8 cellular contexts compared by ENCODE assay signal in genomic region chr1:174990382-174990999, GRCh38. TPM values are rescaled to one million over a fixed set of nuclear protein-coding genes. Genes with fewer than 3 reads are reported as not detected.
DNase-seq lines count a peak whose midpoint lies in the region; ATAC-seq and TF ChIP-seq lines count a peak whose summit lies in the region.

No MANE protein-coding gene starts in this region.

- H3K4me1 ChIP-seq in HCT116 (ENCODE audit: control insufficient read depth in 1 of 2, insufficient read depth in 2 of 2, low read length in 2 of 2) (no peaks in the 10 kb centered on the region), Peyer's patch (peaks cover 0 to 9% (median 2%) of the 10 kb centered on the region in 4 donors)

- RAD21 ChIA-PET in HCT116 (lab: Charles Lee; ENCODE audit: low non-redundant PET in 1 of 2, low total read pairs in 2 of 2, uncharacterized antibody in 2 of 2, unreplicated experiment in 2 of 2): no interaction called here

- peak overlapping the region; percentile 50 for H3K4me2 ChIP-seq in HCT116 (ENCODE audit: low read length)

- H4K20me1 ChIP-seq in HCT116 (ENCODE audit: insufficient read depth): no peaks in the 10 kb centered on the region

- TF ChIP-seq CTCF in HCT116 (IDR thresholded peaks at IDR 0.05 in 2 of 3, conservative IDR thresholded peaks at IDR 0.05 in 1 of 3; ENCODE audit: borderline replicate concordance in 1 of 3, insufficient read depth in 1 of 3, low read depth in 2 of 3, low read length in 2 of 3): no peak
- peak in 1 of 6 experiments; percentile 9 for TF ChIP-seq CTCF in Peyer's patch (IDR thresholded peaks at IDR 0.05)
- no peak for TF ChIP-seq CTCF in glutamatergic neuron (IDR thresholded peaks at IDR 0.05; ENCODE audit: partially characterized antibody, unreplicated experiment)

- H3K4me3 ChIP-seq in HCT116 (replicated peaks in 1 of 2; ENCODE audit: low read depth in 1 of 2, low read length in 2 of 2) (peak overlapping the region; percentile 6 to 35), Peyer's patch (peak overlapping the region; percentile 31 to 60 (median 40))

- BruUV-seq in HCT116 (replicated peaks; lab: Mats Ljungman, UMichigan): TSS peak; percentile 30

- no peak overlapping the region for H3K4me3 Mint-ChIP-seq in glutamatergic neuron (ENCODE audit: unreplicated experiment)

- H3K27ac ChIP-seq in HCT116 (ENCODE audit: low read depth, low read length) (no peak overlapping the region), Peyer's patch (peak overlapping the region; percentile 55 to 82 (median 69))

- no peak overlapping the region for H3K27ac Mint-ChIP-seq in glutamatergic neuron (ENCODE audit: unreplicated experiment)

- peaks cover 3% of the 10 kb centered on the region for H3K9me3 Mint-ChIP-seq in glutamatergic neuron (ENCODE audit: unreplicated experiment)

- CTCF ChIA-PET in HCT116 (lab: Charles Lee): no interaction called here

- intact Hi-C loops in HCT116 (cut with micrococcal nuclease): no loop called here

- H3K36me3 Mint-ChIP-seq in glutamatergic neuron (ENCODE audit: unreplicated experiment): no peaks in the 10 kb centered on the region

- H3K9me2 ChIP-seq in HCT116 (ENCODE audit: insufficient read depth): no peaks in the 10 kb centered on the region

- no peaks in the 10 kb centered on the region for H3K79me2 ChIP-seq in HCT116 (ENCODE audit: insufficient read depth, low read length)

- TF ChIP-seq POLR2A in HCT116 (IDR thresholded peaks at IDR 0.05; ENCODE audit: borderline replicate concordance, extremely low read depth, insufficient read depth, insufficient read length) (no peak), Peyer's patch (IDR thresholded peaks at IDR 0.05) (no peak)

- no peak overlapping the region for H2AFZ ChIP-seq in HCT116 (ENCODE audit: low read depth, low read length, poor library complexity, severe bottlenecking)

- POLR2A ChIA-PET in HCT116 (lab: Charles Lee): interaction anchor here (1.9 kb wide), 1 partner anchor 9 kb away, joined by 13 read pairs; the partner anchor contains the start of gene CACYBP

- ATAC-seq in HCT116: peak; percentile 58

- peak; percentile 69 for DNase-seq in CD1c-positive myeloid dendritic cell (ENCODE audit: extremely low spot score)
- no peak for DNase-seq in HCT116 (ENCODE audit: low read depth, low spot score)
- no peak for DNase-seq in Peyer's patch
- DNase-seq in dermis microvascular lymphatic vessel endothelial cell (ENCODE audit: low read depth in 2 of 2): peak; percentile 77 to 85
- peak; percentile 69 for DNase-seq in myocyte (ENCODE audit: low read depth)
- DNase-seq in NCI-H526 treated with DMSO at 0.1 percent for 48 hours (lab: John Stamatoyannopoulos, UW): no peak
- no peak for DNase-seq in HuH-7.5 (ENCODE audit: low spot score)
- DNase-seq in glutamatergic neuron: no peak

- H3K27me3 Mint-ChIP-seq in glutamatergic neuron (ENCODE audit: unreplicated experiment): no peaks in the 10 kb centered on the region

- H3K9me3 ChIP-seq in HCT116 (ENCODE audit: control insufficient read depth in 1 of 2, insufficient read depth in 1 of 2, low read depth in 1 of 2, low read length in 2 of 2) (no peaks in the 10 kb centered on the region), Peyer's patch (no peaks in the 10 kb centered on the region)

- H3K4me1 Mint-ChIP-seq in glutamatergic neuron (ENCODE audit: low read depth, unreplicated experiment): peaks cover 2% of the 10 kb centered on the region

- H3K27me3 ChIP-seq in HCT116 (ENCODE audit: insufficient read depth, low read length) (no peaks in the 10 kb centered on the region), Peyer's patch (no peaks in the 10 kb centered on the region)

- H3K36me3 ChIP-seq in HCT116 (ENCODE audit: control insufficient read depth in 1 of 2, insufficient read depth in 2 of 2, low read length in 2 of 2): no peaks in the 10 kb centered on the region
- peaks cover 0 to 12% (median 0%) of the 10 kb centered on the region in 3 donors for H3K36me3 ChIP-seq in Peyer's patch

- no peak for TF ChIP-seq RAD21 in HCT116 (IDR thresholded peaks at IDR 0.05; ENCODE audit: low read depth)

- H3K9ac ChIP-seq in HCT116 (ENCODE audit: low read length): 0 out of 2 replicates have a peak overlapping the region, but pooled peaks have one; percentile 16

TF ChIP-seq in HCT116, 20 proteins besides CTCF, POLR2A, EP300 and RAD21:
- TF ChIP-seq SP1 (IDR thresholded peaks at IDR 0.05; ENCODE audit: low read depth) (peak; percentile 20; the same call in 1 of the 2 replicates), EZH2phosphoT487 (IDR thresholded peaks at IDR 0.05; ENCODE audit: borderline replicate concordance) (no peak), ZFX (IDR thresholded peaks at IDR 0.05) (no peak)

RNA-seq across cellular contexts. Expression of gene CACYBP, which starts 9.3 kb away (rescaled TPM):
- 194 TPM for total RNA-seq in HCT116 (2021; ENCODE audit: unreplicated experiment)
- polyA plus RNA-seq in HCT116 (2012): 53.5 and 79.1 TPM in 2 replicates
- total RNA-seq in Peyer's patch: 100 to 1,000 TPM in 2 of 4 donors, 10 to 100 TPM in 2; 15.3 to 139 (median 89.6) TPM
- 115 and 218 TPM in 2 replicates for total RNA-seq in dermis microvascular lymphatic vessel endothelial cell
- 107 and 128 TPM in 2 replicates for total RNA-seq in myocyte
- 62.9 TPM for polyA plus RNA-seq in myocyte (2012)
- 88.7 TPM for total RNA-seq in glutamatergic neuron (ENCODE audit: unreplicated experiment)

RNA-seq across cellular contexts. Expression of gene MRPS14, which starts 32.7 kb away (rescaled TPM):
- total RNA-seq in HCT116 (2021; ENCODE audit: unreplicated experiment) (29.4 TPM), Peyer's patch (10 to 100 TPM; 12.0 to 21.5 (median 15.8) TPM), dermis microvascular lymphatic vessel endothelial cell (29.3 and 32.5 TPM in 2 replicates), myocyte (17.7 and 19.1 TPM in 2 replicates), glutamatergic neuron (ENCODE audit: unreplicated experiment) (35.3 TPM)
- 11.9 and 17.3 TPM in 2 replicates for polyA plus RNA-seq in HCT116 (2012)
- 25.2 TPM for polyA plus RNA-seq in myocyte (2012)

Comparison
In these comparisons a context has a peak if more than half of its experiments do, and no peak if none do; other contexts are left out.
1. DNase-seq: peak in CD1c-positive myeloid dendritic cell (single experiment), dermis microvascular lymphatic vessel endothelial cell (2 of 2) and myocyte (single experiment); none in HCT116 (single experiment), Peyer's patch (0 of 3), NCI-H526 treated with DMSO at 0.1 percent for 48 hours (single experiment), HuH-7.5 (single experiment) and glutamatergic neuron (single experiment).